ENCODE assay signal across 8 cellular contexts in genomic region chr6:159217595-159218275, GRCh38. TPM values are rescaled to one million over a fixed set of nuclear protein-coding genes. Genes with fewer than 3 reads are reported as not detected.
A peak's percentile ranks its signal among the peaks of the same experiment; 100 is the strongest.
DNase-seq lines count a peak whose midpoint lies in the region; ATAC-seq and TF ChIP-seq lines count a peak whose summit lies in the region.

No MANE protein-coding gene starts in this region.

- H3K4me3 Mint-ChIP-seq in glutamatergic neuron (ENCODE audit: unreplicated experiment): no peak overlapping the region

- ATAC-seq in GM18502 (IDR thresholded peaks at IDR 0.05; ENCODE audit: poor library complexity, unreplicated experiment) (peak; percentile 87), HG03432 (IDR thresholded peaks at IDR 0.05; ENCODE audit: unreplicated experiment) (peak; percentile 86), esophagus mucosa (no peak)

- peaks cover 7% of the 10 kb centered on the region for H3K27me3 Mint-ChIP-seq in glutamatergic neuron (ENCODE audit: unreplicated experiment)

- no peaks in the 10 kb centered on the region for H3K36me3 ChIP-seq in BE2C

- no peaks in the 10 kb centered on the region for H3K4me1 Mint-ChIP-seq in glutamatergic neuron (ENCODE audit: low read depth, unreplicated experiment)

- 0 out of 2 replicates have a peak, but pooled peaks have one; percentile 13 for TF ChIP-seq POLR2A in Raji (IDR thresholded peaks at IDR 0.05; ENCODE audit: insufficient read depth, low read depth, low read length)

- H3K4me1 ChIP-seq in BE2C: no peaks in the 10 kb centered on the region

- DNase-seq in BE2C (peak; percentile 50), glutamatergic neuron (peak; percentile 74), NCI-H2196 treated with DMSO at 0.1 percent for 48 hours (lab: John Stamatoyannopoulos, UW; ENCODE audit: unreplicated experiment) (no peak)
- DNase-seq in stimulated activated CD4-positive, alpha-beta T cell treated with anti-CD3 and anti-CD28 coated beads, Interleukin-15, amount 100 ng/mL, for 24 hours: peak; percentile 36

- H3K9me3 ChIP-seq in BE2C: no peaks in the 10 kb centered on the region

- no peaks in the 10 kb centered on the region for H3K9me3 Mint-ChIP-seq in glutamatergic neuron (ENCODE audit: unreplicated experiment)

- no peak overlapping the region for H3K27ac Mint-ChIP-seq in glutamatergic neuron (ENCODE audit: unreplicated experiment)

- no peak overlapping the region for H3K4me3 ChIP-seq in BE2C (ENCODE audit: low read depth, low read length)

- H3K27me3 ChIP-seq in BE2C: peaks cover 56% of the 10 kb centered on the region

- TF ChIP-seq CTCF in BE2C (IDR thresholded peaks at IDR 0.05; ENCODE audit: low read depth, low read length): peak; percentile 57
- peak; percentile 33 for TF ChIP-seq CTCF in glutamatergic neuron (IDR thresholded peaks at IDR 0.05; ENCODE audit: partially characterized antibody, unreplicated experiment)

- no peaks in the 10 kb centered on the region for H3K36me3 Mint-ChIP-seq in glutamatergic neuron (ENCODE audit: unreplicated experiment)

RNA-seq across cellular contexts. Expression of gene FNDC1, which starts 48.5 kb away (rescaled TPM):
- polyA plus RNA-seq in BE2C (2012; ENCODE audit: insufficient read depth, insufficient read length, low read depth): not detected
- total RNA-seq in glutamatergic neuron (ENCODE audit: unreplicated experiment): 0.88 TPM
- total RNA-seq in esophagus mucosa: 0.12 TPM
